Comparison of ENCODE assay signal across 10 cellular contexts in the genomic region with DNA sequence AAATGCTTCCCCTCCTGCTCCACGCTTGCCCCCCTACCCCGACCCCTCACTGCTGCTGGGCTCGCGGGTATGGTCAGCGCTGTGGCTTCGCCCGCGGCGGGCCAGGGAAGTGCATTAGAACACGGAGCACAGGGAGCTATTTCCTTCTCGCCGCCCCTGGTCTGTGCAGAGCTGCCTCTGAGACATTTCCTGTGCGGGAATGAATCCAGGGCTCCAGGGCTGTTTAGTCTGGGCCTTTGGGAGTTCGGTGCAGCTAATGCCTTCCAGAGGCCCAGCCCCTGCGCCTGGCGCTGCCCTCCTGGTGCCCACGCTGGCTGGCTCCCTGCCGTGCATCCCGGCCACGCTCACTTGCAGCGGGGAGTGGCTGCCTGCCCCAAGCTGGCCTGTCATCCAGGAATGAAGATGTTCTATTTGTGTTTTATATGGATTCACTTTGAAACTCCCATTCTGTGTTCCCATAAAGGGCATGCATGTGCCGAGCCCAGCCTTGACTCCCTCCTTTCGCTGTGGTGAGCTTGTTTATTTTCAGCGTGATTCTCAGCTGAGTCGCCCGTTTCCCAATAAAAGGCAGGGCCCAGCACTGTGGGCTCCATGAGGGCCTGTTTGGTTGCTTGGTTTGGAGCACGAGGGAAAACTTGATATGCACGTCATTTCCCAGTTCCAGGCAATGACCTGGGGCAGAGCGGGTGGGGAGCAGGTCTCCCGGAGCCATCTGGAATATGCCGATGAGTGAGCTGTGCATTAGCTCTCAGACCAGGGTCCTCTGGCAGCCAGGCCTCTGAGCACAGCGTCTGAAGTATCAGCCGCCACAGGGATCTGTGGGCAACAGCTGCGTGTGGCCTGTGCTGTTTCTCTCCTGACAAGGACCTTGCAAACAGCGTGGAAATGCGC. TPM values are rescaled to one million over a fixed set of nuclear protein-coding genes. Genes with fewer than 3 reads are reported as not detected.
DNase-seq lines count a peak whose midpoint lies in the region; ATAC-seq and TF ChIP-seq lines count a peak whose summit lies in the region.
"Had no signal": no experiment of that assay in that cellular context is flagged by ENCODE, and none has a peak within 500 bp of the region (broad histone marks: within the 10 kb centered on the region; RNA-seq: fewer than 3 reads in every experiment).

No MANE protein-coding gene starts in this region.

- H3K9me3 Mint-ChIP-seq in chondrocyte (ENCODE audit: low read depth), result peaks cover 5% of the 10 kb centered on the region
- H3K9me3 Mint-ChIP-seq: central memory CD8-positive, alpha-beta T cell had no signal

- no peaks in the 10 kb centered on the region for H3K27me3 Mint-ChIP-seq in chondrocyte (ENCODE audit: low read depth)

- peaks cover 95% of the 10 kb centered on the region for H3K4me1 Mint-ChIP-seq in chondrocyte (ENCODE audit: low read depth)
- H3K4me1 Mint-ChIP-seq: central memory CD8-positive, alpha-beta T cell had no signal

- TF ChIP-seq CTCF in chondrocyte (IDR thresholded peaks at IDR 0.05), result peak; percentile 66
- no peak for TF ChIP-seq CTCF in tibial nerve (IDR thresholded peaks at IDR 0.05)

- H3K27ac ChIP-seq in tibial nerve, result peak overlapping the region; percentile 48 to 84 (median 68)
- H3K27ac ChIP-seq: SK-N-MC had no signal

- H3K36me3 Mint-ChIP-seq in chondrocyte (ENCODE audit: low read depth), result peaks cover 4% of the 10 kb centered on the region

- H3K9me3 ChIP-seq in tibial nerve, result peaks cover 0 to 8% (median 0%) of the 10 kb centered on the region in 4 donors

- DNase-seq in HT1080 (ENCODE audit: low read depth), result peak; percentile 91
- no peak for DNase-seq in chondrocyte (ENCODE audit: low spot score)
- peak; percentile 21 to 63 for DNase-seq in left colon
- DNase-seq in tibial nerve (ENCODE audit: low spot score in 2 of 2), result peak; percentile 62 to 69
- no peak for DNase-seq in NCI-H2227 treated with DMSO at 0.1 percent for 48 hours (lab: John Stamatoyannopoulos, UW)
- DNase-seq in COLO829 (ENCODE audit: low spot score), result no peak

- TF ChIP-seq EP300 in tibial nerve (IDR thresholded peaks at IDR 0.05), result peak; percentile 33 to 87

- WGBS in tibial nerve, 2 donors, result 50 to 56% methylated on average over 35 of the region's 36 CpGs

- H3K4me3 Mint-ChIP-seq in chondrocyte (ENCODE audit: unreplicated experiment), result peak overlapping the region; percentile 61
- H3K4me3 Mint-ChIP-seq: central memory CD8-positive, alpha-beta T cell had no signal

- peaks cover 0 to 43% (median 11%) of the 10 kb centered on the region in 4 donors for H3K4me1 ChIP-seq in tibial nerve

- no peaks in the 10 kb centered on the region for H3K36me3 ChIP-seq in tibial nerve

- H3K4me3 ChIP-seq in tibial nerve, result peak overlapping the region in 1 of 4 donors; percentile 23
- H3K4me3 ChIP-seq: SK-N-MC had no signal

- H3K27ac Mint-ChIP-seq in chondrocyte (ENCODE audit: unreplicated experiment), result peak overlapping the region; percentile 99

- no peak for TF ChIP-seq POLR2A in tibial nerve (IDR thresholded peaks at IDR 0.05)

- intact Hi-C loops in left colon (cut with DNase I, micrococcal nuclease), result no loop called here

- ATAC-seq in left colon (peak; percentile 23), HG02938 (IDR thresholded peaks at IDR 0.05; ENCODE audit: unreplicated experiment) (no peak), HG02610 (IDR thresholded peaks at IDR 0.05; ENCODE audit: unreplicated experiment) (no peak)

- H3K27me3 ChIP-seq in tibial nerve, result no peaks in the 10 kb centered on the region

RNA-seq across cellular contexts. Expression of a gene that starts 42.7 kb away (rescaled TPM):
- total RNA-seq in HT1080 (2014; rRNA removed; shearing (Covaris generic)), result 4.1 and 5.0 TPM in 2 replicates
- 3.3 and 4.3 TPM in 2 replicates for polyA plus RNA-seq in HT1080 (2015; cell fraction: cytosol; rRNA removed)
- 3.8 and 4.2 TPM in 2 replicates for polyA plus RNA-seq in HT1080 (2015; cell fraction: nucleus; rRNA removed)
- total RNA-seq in chondrocyte, result 58.8 to 66.2 TPM (median 59.5 TPM) in 3 replicates
- 1 to 10 TPM; 1.3 to 2.7 TPM for total RNA-seq in left colon
- 10 to 100 TPM in 2 of 4 donors, 1 to 10 TPM in 2; 6.9 to 18.0 (median 11.4) TPM for total RNA-seq in tibial nerve

Comparison
In these comparisons a context has a peak if more than half of its experiments do, and no peak if none do; other contexts are left out.
1. DNase-seq: peak in HT1080 (single experiment), left colon (2 of 2) and tibial nerve (2 of 2); none in chondrocyte (single experiment), NCI-H2227 treated with DMSO at 0.1 percent for 48 hours (single experiment) and COLO829 (single experiment).